8 cellular contexts compared by ENCODE assay signal in genomic region chr5:3180610-3181009, GRCh38.
"Had no signal": no experiment of that assay in that cellular context is flagged by ENCODE, and none has a peak within 500 bp of the region (broad histone marks: within the 10 kb centered on the region; RNA-seq: fewer than 3 reads in every experiment).

No MANE protein-coding gene starts in this region.

- H3K27ac Mint-ChIP-seq: HFFc6 had no signal

- DNase-seq: GOT3, HFFc6, IMR-90 had no signal

- H3K4me3 Mint-ChIP-seq: HFFc6 had no signal

- ATAC-seq: HCT116, K562 had no signal

- FAIRE-seq: H54, HTR-8/SVneo, K562 had no signal

- H3K4me3 ChIP-seq: HAP-1, K562 had no signal
